8 cellular contexts compared by ENCODE assay signal in the genomic region with DNA sequence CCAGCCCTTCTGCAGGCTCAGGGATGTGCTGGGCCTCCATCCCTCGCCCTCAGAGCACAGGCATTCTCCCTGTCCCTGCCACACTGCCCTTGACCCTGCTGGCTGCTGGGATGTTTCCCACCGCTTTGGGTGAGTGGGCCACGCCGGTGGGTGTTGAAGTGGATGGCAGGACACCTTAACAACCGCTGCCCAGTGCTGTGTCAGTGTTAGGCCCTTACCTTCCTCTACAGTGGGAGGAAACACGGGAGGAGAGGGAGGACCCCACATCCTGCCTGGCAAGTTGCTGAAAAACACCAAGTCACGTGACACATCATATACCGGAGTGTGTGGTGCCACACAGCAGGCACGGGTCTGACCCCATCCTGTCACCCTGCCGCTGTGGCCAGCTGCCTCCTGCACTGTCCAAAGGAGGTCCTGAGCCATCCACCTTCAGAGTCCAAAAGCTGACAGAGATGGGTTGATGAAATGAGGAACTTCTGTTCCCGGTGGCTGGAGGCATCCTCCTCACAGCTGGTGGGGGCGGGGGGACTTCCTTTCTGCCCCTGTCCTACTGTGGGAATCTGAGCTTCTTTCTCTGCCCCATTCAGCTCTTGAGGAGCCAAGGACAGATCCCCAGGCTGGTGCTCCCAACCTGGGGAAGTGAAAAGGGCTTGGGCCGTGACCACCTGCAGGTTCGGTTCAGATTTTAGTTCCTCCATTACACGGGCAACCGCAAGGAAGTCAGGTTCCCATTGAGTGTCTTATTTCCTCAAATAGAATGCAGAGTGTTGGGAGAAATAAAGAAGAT. TPM values are rescaled to one million over a fixed set of nuclear protein-coding genes. Genes with fewer than 3 reads are reported as not detected.
DNase-seq lines count a peak whose midpoint lies in the region; ATAC-seq and TF ChIP-seq lines count a peak whose summit lies in the region.

No MANE protein-coding gene starts in this region.

- H3K27ac ChIP-seq in esophagus (ENCODE audit: low read depth in 2 of 2, low read length in 1 of 2) (peak overlapping the region; percentile 25 to 51), prostate gland (no peak overlapping the region)

- WGBS in esophagus, 2 donors: 48 to 58% methylated on average over 16 of the region's 16 CpGs
- 66% methylated on average over 16 of the region's 16 CpGs for WGBS in prostate gland

- H3K27me3 ChIP-seq in esophagus (ENCODE audit: control insufficient read depth in 1 of 2, insufficient read depth in 2 of 2, low read length in 2 of 2) (no peaks in the 10 kb centered on the region), prostate gland (replicated peaks; ENCODE audit: insufficient read depth) (no peaks in the 10 kb centered on the region)

- peak; percentile 48 for ATAC-seq in HG03196 (IDR thresholded peaks at IDR 0.05; ENCODE audit: unreplicated experiment)
- ATAC-seq in HG03565 (IDR thresholded peaks at IDR 0.05; ENCODE audit: unreplicated experiment): no peak
- ATAC-seq in HG03439 (IDR thresholded peaks at IDR 0.05; ENCODE audit: unreplicated experiment): no peak

- TF ChIP-seq POLR2A in prostate gland (IDR thresholded peaks at IDR 0.05): no peak

- no peak for TF ChIP-seq CTCF in prostate gland (IDR thresholded peaks at IDR 0.05)

- H3K4me3 ChIP-seq in esophagus (ENCODE audit: low read depth in 1 of 2, low read length in 2 of 2): no peak overlapping the region
- H3K4me3 ChIP-seq in prostate gland: no peak overlapping the region

- H3K36me3 ChIP-seq in esophagus (ENCODE audit: control insufficient read depth in 2 of 2, insufficient read depth in 2 of 2, low read length in 1 of 2): no peaks in the 10 kb centered on the region
- no peaks in the 10 kb centered on the region for H3K36me3 ChIP-seq in prostate gland

- H3K9me3 ChIP-seq in esophagus (ENCODE audit: control insufficient read depth in 2 of 2, insufficient read depth in 1 of 2, low read depth in 1 of 2, low read length in 1 of 2): peaks cover 0 to 2% of the 10 kb centered on the region in 2 donors
- no peaks in the 10 kb centered on the region for H3K9me3 ChIP-seq in prostate gland

- DNase-seq in CMK (ENCODE audit: low read depth) (peak; percentile 96), prostate gland (ENCODE audit: low spot score) (no peak)
- peak; percentile 43 for DNase-seq in activated CD4-positive, alpha-beta T cell treated with anti-CD3 and anti-CD28 coated beads for 1 hour
- peak; percentile 46 to 49 for DNase-seq in stimulated activated CD8-positive, alpha-beta memory T cell treated with anti-CD3 and anti-CD28 coated beads, Interleukin-7, amount 100 ng/mL, for 1 hour (ENCODE audit: low read depth in 2 of 2)

- intact Hi-C loops in prostate gland (cut with DNase I): loop anchor here (10.0 kb wide), 1 partner anchor 356 kb away; no protein-coding TSS in a partner anchor

- H3K4me1 ChIP-seq in esophagus (ENCODE audit: control insufficient read depth in 2 of 2, insufficient read depth in 2 of 2, low read length in 1 of 2) (peaks cover 8 to 11% of the 10 kb centered on the region in 2 donors), prostate gland (replicated peaks) (no peaks in the 10 kb centered on the region)

RNA-seq across cellular contexts. Expression of a gene that starts 3.2 kb away (rescaled TPM):
- polyA plus RNA-seq in esophagus: 1 to 10 TPM; 2.5 to 2.7 TPM
- total RNA-seq in prostate gland: 100 to 1,000 TPM in 1 of 2 donors, 1 to 10 TPM in 1; 3.6 to 140 TPM

RNA-seq across cellular contexts. Expression of a gene that starts 38.5 kb away (rescaled TPM):
- polyA plus RNA-seq in esophagus: 10 to 100 TPM; 15.5 to 27.2 TPM
- 10 to 100 TPM; 37.8 to 64.5 TPM for total RNA-seq in prostate gland

RNA-seq across cellular contexts. Expression of a gene that starts 45.2 kb away (rescaled TPM):
- polyA plus RNA-seq in esophagus: 10 to 100 TPM; 13.7 to 22.4 TPM
- 10 to 100 TPM; 52.6 to 60.6 TPM for total RNA-seq in prostate gland

Comparison
In these comparisons a context has a peak if more than half of its experiments do, and no peak if none do; other contexts are left out.
1. H3K27ac ChIP-seq: peak in esophagus (2 of 2); none in prostate gland (0 of 2).